ENCODE assay signal across 8 cellular contexts in genomic region chr4:163484906-163485305, GRCh38. TPM values are rescaled to one million over a fixed set of nuclear protein-coding genes. Genes with fewer than 3 reads are reported as not detected.
A peak's percentile ranks its signal among the peaks of the same experiment; 100 is the strongest.
DNase-seq lines count a peak whose midpoint lies in the region; ATAC-seq lines count a peak whose summit lies in the region.

No MANE protein-coding gene starts in this region.

- H3K36me3 Mint-ChIP-seq in activated naive CD8-positive, alpha-beta T cell treated with anti-CD3 and anti-CD28 coated beads, Interleukin-2, amount 10 ng/mL, durations not matched to agents 7 days and 5 days, result no peaks in the 10 kb centered on the region

- peaks cover 20% of the 10 kb centered on the region for H3K27me3 Mint-ChIP-seq in activated naive CD8-positive, alpha-beta T cell treated with anti-CD3 and anti-CD28 coated beads, Interleukin-2, amount 10 ng/mL, durations not matched to agents 7 days and 5 days

- peak; percentile 39 for ATAC-seq in HG03095 (IDR thresholded peaks at IDR 0.05; ENCODE audit: unreplicated experiment)
- peak; percentile 45 for ATAC-seq in activated naive CD8-positive, alpha-beta T cell treated with anti-CD3 and anti-CD28 coated beads, Interleukin-2, amount 10 ng/mL, durations not matched to agents 7 days and 5 days (ENCODE audit: low read depth)
- no peak for ATAC-seq in GM21381 (IDR thresholded peaks at IDR 0.05; ENCODE audit: unreplicated experiment)

- H3K27ac Mint-ChIP-seq in activated naive CD8-positive, alpha-beta T cell treated with anti-CD3 and anti-CD28 coated beads, Interleukin-2, amount 10 ng/mL, durations not matched to agents 7 days and 5 days, result no peak overlapping the region

- H3K4me3 Mint-ChIP-seq in activated naive CD8-positive, alpha-beta T cell treated with anti-CD3 and anti-CD28 coated beads, Interleukin-2, amount 10 ng/mL, durations not matched to agents 7 days and 5 days, result no peak overlapping the region

- POLR2A ChIA-PET in activated naive CD8-positive, alpha-beta T cell treated with anti-CD3 and anti-CD28 coated beads, Interleukin-2, amount 10 ng/mL, durations not matched to agents 7 days and 5 days (lab: Charles Lee), result interaction anchor here (1.2 kb wide), 1 partner anchor 9 kb away, joined by 5 read pairs; the partner anchor contains the start of gene TMA16

- DNase-seq in NCI-H2196 (lab: John Stamatoyannopoulos, UW; ENCODE audit: unreplicated experiment) (peak; percentile 10), NCI-H2196 treated with DMSO at 0.1 percent for 48 hours (lab: John Stamatoyannopoulos, UW; ENCODE audit: unreplicated experiment) (no peak), RPMI8226 (peak; percentile 45), hepatic stellate cell (ENCODE audit: low spot score) (peak; percentile 17)
- DNase-seq in activated naive CD8-positive, alpha-beta T cell treated with anti-CD3 and anti-CD28 coated beads, Interleukin-2, amount 10 ng/mL, durations not matched to agents 7 days and 5 days, result no peak
- peak; percentile 21 to 51 for DNase-seq in stimulated activated CD4-positive, alpha-beta T cell treated with anti-CD3 and anti-CD28 coated beads, Interleukin-1b, Interleukin-23, amount 100 ng/mL, for 4 hours (ENCODE audit: low read depth in 2 of 2)

- H3K9me3 Mint-ChIP-seq in activated naive CD8-positive, alpha-beta T cell treated with anti-CD3 and anti-CD28 coated beads, Interleukin-2, amount 10 ng/mL, durations not matched to agents 7 days and 5 days, result no peaks in the 10 kb centered on the region

- no peaks in the 10 kb centered on the region for H3K4me1 Mint-ChIP-seq in activated naive CD8-positive, alpha-beta T cell treated with anti-CD3 and anti-CD28 coated beads, Interleukin-2, amount 10 ng/mL, durations not matched to agents 7 days and 5 days

RNA-seq across cellular contexts. Expression of gene TMA16, which starts 9.6 kb away (rescaled TPM):
- 10 to 100 TPM; 27.3 to 29.5 TPM for total RNA-seq in activated naive CD8-positive, alpha-beta T cell treated with anti-CD3 and anti-CD28 coated beads, Interleukin-2, amount 10 ng/mL, durations not matched to agents 7 days and 5 days

RNA-seq across cellular contexts. Expression of gene TKTL2, which starts 11.4 kb away (rescaled TPM):
- not detected for total RNA-seq in activated naive CD8-positive, alpha-beta T cell treated with anti-CD3 and anti-CD28 coated beads, Interleukin-2, amount 10 ng/mL, durations not matched to agents 7 days and 5 days

Comparison
In these comparisons a context has a peak if more than half of its experiments do, and no peak if none do; other contexts are left out.
1. DNase-seq: peak in NCI-H2196 (single experiment), RPMI8226 (single experiment), hepatic stellate cell (single experiment) and stimulated activated CD4-positive, alpha-beta T cell treated with anti-CD3 and anti-CD28 coated beads, Interleukin-1b, Interleukin-23, amount 100 ng/mL, for 4 hours (2 of 2); none in NCI-H2196 treated with DMSO at 0.1 percent for 48 hours (single experiment) and activated naive CD8-positive, alpha-beta T cell treated with anti-CD3 and anti-CD28 coated beads, Interleukin-2, amount 10 ng/mL, durations not matched to agents 7 days and 5 days (single experiment).